8 cellular contexts compared by ENCODE assay signal in genomic region chr10:22606164-22606614, GRCh38.
A peak's percentile ranks its signal among the peaks of the same experiment; 100 is the strongest.
DNase-seq lines count a peak whose midpoint lies in the region; ATAC-seq and TF ChIP-seq lines count a peak whose summit lies in the region.

No MANE protein-coding gene starts in this region.

- H3K9me3 Mint-ChIP-seq in activated CD4-positive, alpha-beta T cell treated with anti-CD3 and anti-CD28 coated beads, Interleukin-2, amount 10 ng/mL, durations not matched to agents 7 days and 5 days: peaks cover 3% of the 10 kb centered on the region
- no peaks in the 10 kb centered on the region for H3K9me3 Mint-ChIP-seq in natural killer cell

- peak; percentile 31 for DNase-seq in activated CD4-positive, alpha-beta T cell treated with anti-CD3 and anti-CD28 coated beads, Interleukin-2, amount 10 ng/mL, durations not matched to agents 7 days and 5 days
- DNase-seq in activated CD4-positive, alpha-beta T cell treated with anti-CD3 and anti-CD28 coated beads for 1 hour: no peak
- DNase-seq in HCEC 1CT: peak; percentile 40
- DNase-seq in LHCN-M2 (ENCODE audit: low read depth): peak; percentile 65
- peak; percentile 58 to 76 for DNase-seq in ascending aorta (ENCODE audit: low spot score in 2 of 2)
- DNase-seq in natural killer cell: peak; percentile 58
- DNase-seq in ureter (ENCODE audit: low spot score): no peak
- DNase-seq in T-helper 9 cell: no peak

- H3K4me1 Mint-ChIP-seq in activated CD4-positive, alpha-beta T cell treated with anti-CD3 and anti-CD28 coated beads, Interleukin-2, amount 10 ng/mL, durations not matched to agents 7 days and 5 days: peaks cover 72% of the 10 kb centered on the region
- peaks cover 87 to 97% of the 10 kb centered on the region in 2 donors for H3K4me1 Mint-ChIP-seq in natural killer cell

- H3K4me1 ChIP-seq in ascending aorta: no peaks in the 10 kb centered on the region

- no peak overlapping the region for H3K27ac ChIP-seq in ascending aorta

- TF ChIP-seq CTCF in ascending aorta (IDR thresholded peaks at IDR 0.05) (no peak), natural killer cell (IDR thresholded peaks at IDR 0.05) (no peak)

- H3K27me3 Mint-ChIP-seq in activated CD4-positive, alpha-beta T cell treated with anti-CD3 and anti-CD28 coated beads, Interleukin-2, amount 10 ng/mL, durations not matched to agents 7 days and 5 days: no peaks in the 10 kb centered on the region
- no peaks in the 10 kb centered on the region for H3K27me3 Mint-ChIP-seq in natural killer cell (ENCODE audit: low read depth in 2 of 2)

- intact Hi-C loops in ascending aorta (cut with DNase I): no loop called here
- intact Hi-C loops in natural killer cell (cut with micrococcal nuclease): loop anchor here (5.0 kb wide), 1 partner anchor 106 kb away; the partner anchor contains the start of gene PIP4K2A

- no peaks in the 10 kb centered on the region for H3K9me3 ChIP-seq in ascending aorta

- CTCF ChIA-PET in activated CD4-positive, alpha-beta T cell treated with anti-CD3 and anti-CD28 coated beads, Interleukin-2, amount 10 ng/mL, durations not matched to agents 7 days and 5 days (lab: Charles Lee): interaction anchor here (0.7 kb wide), 1 partner anchor 117 kb away, joined by 3 read pairs; no protein-coding TSS in a partner anchor

- POLR2A ChIA-PET in activated CD4-positive, alpha-beta T cell treated with anti-CD3 and anti-CD28 coated beads, Interleukin-2, amount 10 ng/mL, durations not matched to agents 7 days and 5 days (lab: Charles Lee): no interaction called here

- H3K4me3 Mint-ChIP-seq in activated CD4-positive, alpha-beta T cell treated with anti-CD3 and anti-CD28 coated beads, Interleukin-2, amount 10 ng/mL, durations not matched to agents 7 days and 5 days: no peak overlapping the region
- H3K4me3 Mint-ChIP-seq in natural killer cell: peak overlapping the region; percentile 74

- peaks cover 13 to 41% of the 10 kb centered on the region in 2 donors for H3K36me3 ChIP-seq in ascending aorta

- peak overlapping the region; percentile 78 for H3K27ac Mint-ChIP-seq in activated CD4-positive, alpha-beta T cell treated with anti-CD3 and anti-CD28 coated beads, Interleukin-2, amount 10 ng/mL, durations not matched to agents 7 days and 5 days
- peak overlapping the region; percentile 99 for H3K27ac Mint-ChIP-seq in natural killer cell

- no peaks in the 10 kb centered on the region for H3K27me3 ChIP-seq in ascending aorta

- H3K36me3 Mint-ChIP-seq in activated CD4-positive, alpha-beta T cell treated with anti-CD3 and anti-CD28 coated beads, Interleukin-2, amount 10 ng/mL, durations not matched to agents 7 days and 5 days (ENCODE audit: low read depth): peaks cover 75% of the 10 kb centered on the region
- H3K36me3 Mint-ChIP-seq in natural killer cell: peaks cover 18% of the 10 kb centered on the region

- H3K4me3 ChIP-seq in ascending aorta: no peak overlapping the region

- peak; percentile 71 to 89 (median 86) for ATAC-seq in natural killer cell

Comparison
In these comparisons a context has a peak if more than half of its experiments do, and no peak if none do; other contexts are left out.
1. DNase-seq: peak in activated CD4-positive, alpha-beta T cell treated with anti-CD3 and anti-CD28 coated beads, Interleukin-2, amount 10 ng/mL, durations not matched to agents 7 days and 5 days (single experiment), HCEC 1CT (single experiment), LHCN-M2 (single experiment), ascending aorta (2 of 2) and natural killer cell (single experiment); none in activated CD4-positive, alpha-beta T cell treated with anti-CD3 and anti-CD28 coated beads for 1 hour (single experiment), ureter (single experiment) and T-helper 9 cell (single experiment).